9 cellular contexts compared by ENCODE assay signal in genomic region chr11:14270690-14271542, GRCh38.
A peak's percentile ranks its signal among the peaks of the same experiment; 100 is the strongest.
DNase-seq lines count a peak whose midpoint lies in the region; ATAC-seq, FAIRE-seq and TF ChIP-seq lines count a peak whose summit lies in the region.
"Had no signal": no experiment of that assay in that cellular context is flagged by ENCODE, and none has a peak within 500 bp of the region (broad histone marks: within the 10 kb centered on the region; RNA-seq: fewer than 3 reads in every experiment).

No MANE protein-coding gene starts in this region.

- no peaks in the 10 kb centered on the region for H3K36me3 ChIP-seq in BE2C

- intact Hi-C loops in activated CD4-positive, alpha-beta memory T cell treated with anti-CD3 and anti-CD28 coated beads for 36 hours (cut with micrococcal nuclease), result no loop called here

- H3K4me3 Mint-ChIP-seq in activated CD4-positive, alpha-beta memory T cell treated with anti-CD3 and anti-CD28 coated beads for 36 hours, result peak overlapping the region; percentile 13
- H3K4me3 Mint-ChIP-seq in progenitor cell of endocrine pancreas (ENCODE audit: low read depth), result no peak overlapping the region

- peak; percentile 91 for FAIRE-seq in GM19239 (lab: Jason Lieb, UNC)

- H3K4me1 ChIP-seq in BE2C, result no peaks in the 10 kb centered on the region

- peak overlapping the region; percentile 30 for H3K27ac Mint-ChIP-seq in activated CD4-positive, alpha-beta memory T cell treated with anti-CD3 and anti-CD28 coated beads for 36 hours
- H3K27ac Mint-ChIP-seq in progenitor cell of endocrine pancreas, result no peak overlapping the region

- H3K9me3 Mint-ChIP-seq in activated CD4-positive, alpha-beta memory T cell treated with anti-CD3 and anti-CD28 coated beads for 36 hours, result no peaks in the 10 kb centered on the region
- no peaks in the 10 kb centered on the region for H3K9me3 Mint-ChIP-seq in progenitor cell of endocrine pancreas (ENCODE audit: low read depth)

- H3K36me3 Mint-ChIP-seq in activated CD4-positive, alpha-beta memory T cell treated with anti-CD3 and anti-CD28 coated beads for 36 hours, result peaks cover 2% of the 10 kb centered on the region
- H3K36me3 Mint-ChIP-seq in progenitor cell of endocrine pancreas (ENCODE audit: insufficient read depth), result peaks cover 17% of the 10 kb centered on the region

- no peaks in the 10 kb centered on the region for H3K27me3 Mint-ChIP-seq in activated CD4-positive, alpha-beta memory T cell treated with anti-CD3 and anti-CD28 coated beads for 36 hours
- no peaks in the 10 kb centered on the region for H3K27me3 Mint-ChIP-seq in progenitor cell of endocrine pancreas

- POLR2A ChIA-PET in activated CD4-positive, alpha-beta memory T cell treated with anti-CD3 and anti-CD28 coated beads for 36 hours (lab: Charles Lee), result no interaction called here

- peak; percentile 67 for ATAC-seq in HG03135 (IDR thresholded peaks at IDR 0.05; ENCODE audit: unreplicated experiment)
- no peak for ATAC-seq in GM18505 (IDR thresholded peaks at IDR 0.05; ENCODE audit: unreplicated experiment)

- no peak for TF ChIP-seq POLR2A in GM18505 (IDR thresholded peaks at IDR 0.05; ENCODE audit: borderline replicate concordance, extremely low read depth, insufficient read depth, insufficient read length)

- H3K4me1 Mint-ChIP-seq in activated CD4-positive, alpha-beta memory T cell treated with anti-CD3 and anti-CD28 coated beads for 36 hours (ENCODE audit: low read depth), result peaks cover 27% of the 10 kb centered on the region
- H3K4me1 Mint-ChIP-seq in progenitor cell of endocrine pancreas (ENCODE audit: low read depth), result no peaks in the 10 kb centered on the region

- TF ChIP-seq CTCF in progenitor cell of endocrine pancreas (IDR thresholded peaks at IDR 0.05; ENCODE audit: unreplicated experiment) (no peak), foreskin fibroblast (IDR thresholded peaks at IDR 0.05; ENCODE audit: low read depth, low read length) (no peak), BE2C (IDR thresholded peaks at IDR 0.05; ENCODE audit: low read depth, low read length) (no peak)

- H3K4me3 ChIP-seq in foreskin fibroblast (ENCODE audit: low read depth in 1 of 2, low read length in 2 of 2) (no peak overlapping the region), BE2C (ENCODE audit: low read depth, low read length) (no peak overlapping the region)
- H3K4me3 ChIP-seq: dorsolateral prefrontal cortex had no signal

- CTCF ChIA-PET in activated CD4-positive, alpha-beta memory T cell treated with anti-CD3 and anti-CD28 coated beads for 36 hours (lab: Charles Lee), result no interaction called here

- no peaks in the 10 kb centered on the region for H3K27me3 ChIP-seq in BE2C
- H3K27me3 ChIP-seq: dorsolateral prefrontal cortex had no signal

- H3K9me3 ChIP-seq in BE2C, result no peaks in the 10 kb centered on the region

- DNase-seq in AML-193 (lab: John Stamatoyannopoulos, UW) (peak; percentile 59 to 61), GM19239 (ENCODE audit: insufficient read length, low spot score) (peak; percentile 53), progenitor cell of endocrine pancreas (ENCODE audit: low spot score, unreplicated experiment) (no peak), foreskin fibroblast (no peak), BE2C (no peak)
- peak; percentile 43 for DNase-seq in activated CD4-positive, alpha-beta memory T cell treated with anti-CD3 and anti-CD28 coated beads for 36 hours

Comparison
In these comparisons a context has a peak if more than half of its experiments do, and no peak if none do; other contexts are left out.
1. DNase-seq: peak in AML-193 (2 of 2), GM19239 (single experiment) and activated CD4-positive, alpha-beta memory T cell treated with anti-CD3 and anti-CD28 coated beads for 36 hours (single experiment); none in progenitor cell of endocrine pancreas (single experiment), foreskin fibroblast (0 of 2) and BE2C (single experiment).